In the genomic region with DNA sequence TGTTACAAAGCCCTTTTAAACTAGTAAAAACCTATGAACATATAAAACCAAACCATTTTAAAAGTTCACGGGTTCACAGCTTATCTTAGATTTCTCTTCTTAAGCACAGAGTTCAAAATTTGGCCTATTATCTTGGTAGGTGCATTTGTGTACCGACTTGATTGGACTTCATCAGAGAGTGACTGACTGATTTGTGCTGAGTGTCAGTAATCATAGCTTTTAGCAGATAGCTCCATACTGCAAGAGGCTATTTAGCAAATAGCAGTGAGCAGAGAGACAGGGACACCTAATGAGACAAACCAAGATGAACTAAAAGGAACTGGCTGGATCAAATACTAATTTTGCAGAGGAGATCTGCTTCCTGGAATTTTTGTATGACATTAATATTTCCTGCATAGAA, we compare ENCODE assay signal across 22 cellular contexts.
DNase-seq lines count a peak whose midpoint lies in the region; ATAC-seq and TF ChIP-seq lines count a peak whose summit lies in the region.
"Had no signal": no experiment of that assay in that cellular context is flagged by ENCODE, and none has a peak within 500 bp of the region (broad histone marks: within the 10 kb centered on the region; RNA-seq: fewer than 3 reads in every experiment).

No MANE protein-coding gene starts in this region.

- intact Hi-C loops in left cardiac atrium (cut with DNase I), result no loop called here

- no peak for TF ChIP-seq CTCF in foreskin fibroblast (IDR thresholded peaks at IDR 0.05; ENCODE audit: low read depth, low read length)

- no peak overlapping the region for H3K4me3 ChIP-seq in foreskin fibroblast (ENCODE audit: low read depth in 1 of 2, low read length in 2 of 2)
- H3K4me3 ChIP-seq: BLaER1, GM12878 had no signal

- DNase-seq in NCI-H82 (lab: John Stamatoyannopoulos, UW) (peak; percentile 17), NCI-H82 treated with DMSO at 0.1 percent for 48 hours (lab: John Stamatoyannopoulos, UW; ENCODE audit: unreplicated experiment) (no peak), cerebellar cortex (ENCODE audit: low spot score) (peak; percentile 5), foreskin fibroblast (no peak), left cardiac atrium (no peak)
- DNase-seq: 8988T; ACHN; BE2C; C1 segment of cervical spinal cord; CD4-positive, alpha-beta memory T cell; CD4-positive, CD25-positive, alpha-beta regulatory T cell; CD8-positive, alpha-beta memory T cell; COR-L47; DMS 273 treated with DMSO at 0.1 percent for 48 hours; DMS153; DMS53; DMS79; DND-41; EL; GDM1 had no signal

- ATAC-seq in left cardiac atrium, result no peak
- ATAC-seq: GM12878 had no signal

Comparison
In these comparisons a context has a peak if more than half of its experiments do, and no peak if none do; other contexts are left out.
1. DNase-seq: peak in NCI-H82 (single experiment) and cerebellar cortex (single experiment); none in NCI-H82 treated with DMSO at 0.1 percent for 48 hours (single experiment), foreskin fibroblast (0 of 2) and left cardiac atrium (single experiment).